8 cellular contexts compared by ENCODE assay signal in the genomic region with DNA sequence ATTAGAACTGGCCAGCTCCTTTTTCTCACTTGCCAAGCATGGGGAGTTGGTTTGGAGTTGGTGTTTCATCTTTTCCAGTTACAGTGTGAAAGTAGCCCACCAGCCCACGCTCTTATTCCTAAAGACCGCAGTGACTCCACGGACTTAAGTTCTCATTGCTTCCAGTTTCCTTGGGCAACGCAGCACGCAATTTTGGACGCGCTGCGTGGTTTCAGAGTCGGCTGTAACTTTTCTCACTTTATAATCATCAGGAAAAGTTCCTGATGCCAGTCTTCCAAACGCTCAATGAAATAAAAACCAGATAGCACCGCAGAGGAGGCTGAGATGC. TPM values are rescaled to one million over a fixed set of nuclear protein-coding genes. Genes with fewer than 3 reads are reported as not detected.
A peak's percentile ranks its signal among the peaks of the same experiment; 100 is the strongest.
DNase-seq lines count a peak whose midpoint lies in the region; ATAC-seq and TF ChIP-seq lines count a peak whose summit lies in the region.

No MANE protein-coding gene starts in this region.

- no peaks in the 10 kb centered on the region for H3K9me3 Mint-ChIP-seq in activated T-cell treated with anti-CD3 and anti-CD28 coated beads, Interleukin-2, amount 50 U/mL, for 24 hours
- no peaks in the 10 kb centered on the region for H3K9me3 Mint-ChIP-seq in activated CD8-positive, alpha-beta T cell treated with anti-CD3 and anti-CD28 coated beads, Interleukin-2, amount 10 ng/mL, durations not matched to agents 7 days and 5 days (ENCODE audit: insufficient read depth)
- no peaks in the 10 kb centered on the region for H3K9me3 Mint-ChIP-seq in glutamatergic neuron (ENCODE audit: unreplicated experiment)

- peak; percentile 2 for ATAC-seq in HG03342 (IDR thresholded peaks at IDR 0.05; ENCODE audit: unreplicated experiment)
- ATAC-seq in activated CD8-positive, alpha-beta T cell treated with anti-CD3 and anti-CD28 coated beads, Interleukin-2, amount 10 ng/mL, durations not matched to agents 7 days and 5 days: peak; percentile 2

- in situ Hi-C loops in KBM-7 (cut with MboI; ENCODE audit: low pct_unique_long_range_greater_than_20kb, low sequenced_read_pairs): no loop called here

- CTCF ChIA-PET in activated CD8-positive, alpha-beta T cell treated with anti-CD3 and anti-CD28 coated beads, Interleukin-2, amount 10 ng/mL, durations not matched to agents 7 days and 5 days (lab: Charles Lee): interaction anchor here (0.6 to 1.7 kb wide), 4 partner anchors 9 to 178 kb away, joined by 3 to 8 read pairs (median 4); partner anchors contain the start of gene MAP3K5

- H3K36me3 Mint-ChIP-seq in activated T-cell treated with anti-CD3 and anti-CD28 coated beads, Interleukin-2, amount 50 U/mL, for 24 hours (ENCODE audit: low read depth): peaks cover 37% of the 10 kb centered on the region
- H3K36me3 Mint-ChIP-seq in activated CD8-positive, alpha-beta T cell treated with anti-CD3 and anti-CD28 coated beads, Interleukin-2, amount 10 ng/mL, durations not matched to agents 7 days and 5 days (ENCODE audit: low read depth): peaks cover 10% of the 10 kb centered on the region
- H3K36me3 Mint-ChIP-seq in glutamatergic neuron (ENCODE audit: unreplicated experiment): peaks cover 5% of the 10 kb centered on the region

- POLR2A ChIA-PET in activated CD8-positive, alpha-beta T cell treated with anti-CD3 and anti-CD28 coated beads, Interleukin-2, amount 10 ng/mL, durations not matched to agents 7 days and 5 days (lab: Charles Lee): interaction anchor here (0.9 kb wide), 1 partner anchor 30 kb away, joined by 3 read pairs; the partner anchor contains the start of gene MAP3K5

- peaks cover 8% of the 10 kb centered on the region for H3K27me3 Mint-ChIP-seq in activated T-cell treated with anti-CD3 and anti-CD28 coated beads, Interleukin-2, amount 50 U/mL, for 24 hours
- H3K27me3 Mint-ChIP-seq in activated CD8-positive, alpha-beta T cell treated with anti-CD3 and anti-CD28 coated beads, Interleukin-2, amount 10 ng/mL, durations not matched to agents 7 days and 5 days (ENCODE audit: low read depth): peaks cover 7% of the 10 kb centered on the region
- peaks cover 1% of the 10 kb centered on the region for H3K27me3 Mint-ChIP-seq in glutamatergic neuron (ENCODE audit: unreplicated experiment)

- H3K4me3 Mint-ChIP-seq in activated T-cell treated with anti-CD3 and anti-CD28 coated beads, Interleukin-2, amount 50 U/mL, for 24 hours: peak overlapping the region; percentile 87
- H3K4me3 Mint-ChIP-seq in activated CD8-positive, alpha-beta T cell treated with anti-CD3 and anti-CD28 coated beads, Interleukin-2, amount 10 ng/mL, durations not matched to agents 7 days and 5 days: peak overlapping the region; percentile 91
- peak overlapping the region; percentile 97 for H3K4me3 Mint-ChIP-seq in glutamatergic neuron (ENCODE audit: unreplicated experiment)

- TF ChIP-seq CTCF in glutamatergic neuron (IDR thresholded peaks at IDR 0.05; ENCODE audit: partially characterized antibody, unreplicated experiment) (no peak), retinal pigment epithelial cell (conservative IDR thresholded peaks at IDR 0.05; ENCODE audit: low read depth, low read length) (no peak)

- H3K4me1 Mint-ChIP-seq in activated T-cell treated with anti-CD3 and anti-CD28 coated beads, Interleukin-2, amount 50 U/mL, for 24 hours (ENCODE audit: low read depth): peaks cover 38% of the 10 kb centered on the region
- H3K4me1 Mint-ChIP-seq in activated CD8-positive, alpha-beta T cell treated with anti-CD3 and anti-CD28 coated beads, Interleukin-2, amount 10 ng/mL, durations not matched to agents 7 days and 5 days (ENCODE audit: low read depth): peaks cover 14% of the 10 kb centered on the region
- H3K4me1 Mint-ChIP-seq in glutamatergic neuron (ENCODE audit: low read depth, unreplicated experiment): no peaks in the 10 kb centered on the region

- peak overlapping the region; percentile 94 for H3K27ac Mint-ChIP-seq in activated T-cell treated with anti-CD3 and anti-CD28 coated beads, Interleukin-2, amount 50 U/mL, for 24 hours
- peak overlapping the region; percentile 92 for H3K27ac Mint-ChIP-seq in activated CD8-positive, alpha-beta T cell treated with anti-CD3 and anti-CD28 coated beads, Interleukin-2, amount 10 ng/mL, durations not matched to agents 7 days and 5 days
- peak overlapping the region; percentile 62 for H3K27ac Mint-ChIP-seq in glutamatergic neuron (ENCODE audit: unreplicated experiment)

- DNase-seq in activated T-cell treated with anti-CD3 and anti-CD28 coated beads, Interleukin-2, amount 50 U/mL, for 24 hours: no peak
- DNase-seq in activated T-cell treated with anti-CD3 and anti-CD28 coated beads, Interleukin-2, amount 50 U/mL, for 48 hours: no peak
- DNase-seq in activated CD8-positive, alpha-beta T cell treated with anti-CD3 and anti-CD28 coated beads, Interleukin-2, amount 10 ng/mL, durations not matched to agents 7 days and 5 days: no peak
- DNase-seq in glutamatergic neuron (no peak), retinal pigment epithelial cell (ENCODE audit: low read depth) (no peak), A172 (ENCODE audit: low spot score) (no peak), KBM-7 (no peak)

- peak overlapping the region; percentile 81 for H3K4me3 ChIP-seq in retinal pigment epithelial cell (ENCODE audit: low read length)

RNA-seq across cellular contexts. Expression of gene PEX7, which starts 0.4 kb away (rescaled TPM):
- total RNA-seq in activated CD8-positive, alpha-beta T cell treated with anti-CD3 and anti-CD28 coated beads, Interleukin-2, amount 10 ng/mL, durations not matched to agents 7 days and 5 days: 1 to 10 TPM; 2.5 to 3.3 TPM
- 4.1 TPM for total RNA-seq in glutamatergic neuron (ENCODE audit: unreplicated experiment)
- total RNA-seq in A172 (2014; rRNA removed; shearing (Covaris generic)): 9.4 and 11.6 TPM in 2 replicates

RNA-seq across cellular contexts. Expression of gene MAP3K5, which starts 29.7 kb away (rescaled TPM):
- total RNA-seq in activated CD8-positive, alpha-beta T cell treated with anti-CD3 and anti-CD28 coated beads, Interleukin-2, amount 10 ng/mL, durations not matched to agents 7 days and 5 days: 10 to 100 TPM; 15.0 to 15.1 TPM
- 0.66 TPM for total RNA-seq in glutamatergic neuron (ENCODE audit: unreplicated experiment)
- total RNA-seq in A172 (2014; rRNA removed; shearing (Covaris generic)): 0.91 and 2.0 TPM in 2 replicates
